8 cellular contexts compared by ENCODE assay signal in genomic region chr5:129094087-129094923, GRCh38. TPM values are rescaled to one million over a fixed set of nuclear protein-coding genes. Genes with fewer than 3 reads are reported as not detected.
A peak's percentile ranks its signal among the peaks of the same experiment; 100 is the strongest.
DNase-seq lines count a peak whose midpoint lies in the region; ATAC-seq and FAIRE-seq lines count a peak whose summit lies in the region.

Gene ISOC1 (plus strand): TSS chr5:129094749. CDS start chr5:129094767, 18 bp downstream.

- H3K27me3 Mint-ChIP-seq in effector memory CD8-positive, alpha-beta T cell, result peaks cover 1 to 12% of the 10 kb centered on the region in 2 donors

- peak within 1 kb of the TSS; percentile 82 to 86 for H3K4me3 Mint-ChIP-seq in effector memory CD8-positive, alpha-beta T cell

- H3K27ac ChIP-seq in mesendoderm (ENCODE audit: low read depth, low read length), result no peak within 1 kb of the TSS

- H3K18ac ChIP-seq in mesendoderm (ENCODE audit: low read length), result peak within 1 kb of the TSS; percentile 24

- H4K8ac ChIP-seq in mesendoderm (ENCODE audit: low read depth, low read length), result no peak within 1 kb of the TSS

- peak; percentile 88 for ATAC-seq in GM21381 (IDR thresholded peaks at IDR 0.05; ENCODE audit: unreplicated experiment)
- ATAC-seq in effector memory CD8-positive, alpha-beta T cell (replicated peaks), result peak; percentile 87

- no peak within 1 kb of the TSS for H4K5ac ChIP-seq in mesendoderm (ENCODE audit: low read length)

- no peak within 1 kb of the TSS for H3K4ac ChIP-seq in mesendoderm (ENCODE audit: low read depth, low read length)

- no peaks in the 10 kb centered on the region for H3K9me3 Mint-ChIP-seq in effector memory CD8-positive, alpha-beta T cell

- H2BK120ac ChIP-seq in mesendoderm (ENCODE audit: low read depth, low read length), result no peak within 1 kb of the TSS

- no peak within 1 kb of the TSS for H2AK5ac ChIP-seq in mesendoderm (ENCODE audit: low read length)

- peaks cover 15 to 33% of the 10 kb centered on the region in 2 donors for H3K4me1 Mint-ChIP-seq in effector memory CD8-positive, alpha-beta T cell (ENCODE audit: low read depth in 2 of 2)

- DNase-seq in Caki2 (ENCODE audit: low read depth) (peak; percentile 91), HTR-8/SVneo (ENCODE audit: insufficient read length, low spot score) (peak; percentile 76), NOMO-1 (lab: John Stamatoyannopoulos, UW; ENCODE audit: unreplicated experiment in 2 of 2) (peak; percentile 82 to 93), mesendoderm (peak; percentile 94)
- peak; percentile 81 to 84 for DNase-seq in activated CD8-positive, alpha-beta memory T cell treated with anti-CD3 and anti-CD28 coated beads for 4 hours (ENCODE audit: low read depth in 2 of 2)
- DNase-seq in effector memory CD8-positive, alpha-beta T cell, result peak; percentile 88 to 92 (median 89)
- peak; percentile 91 for DNase-seq in stimulated activated CD8-positive, alpha-beta memory T cell treated with anti-CD3 and anti-CD28 coated beads, Interleukin-12 subunit alpha, Interleukin-12 subunit beta, amount 100 ng/mL, for 4 hours (ENCODE audit: low read depth)

- no peaks in the 10 kb centered on the region for H3K27me3 ChIP-seq in mesendoderm (ENCODE audit: insufficient read depth, low read length, poor library complexity)

- no peaks in the 10 kb centered on the region for H3K36me3 ChIP-seq in mesendoderm (ENCODE audit: control insufficient read depth, insufficient read depth, low read length)

- peak within 1 kb of the TSS; percentile 33 to 79 for H3K27ac Mint-ChIP-seq in effector memory CD8-positive, alpha-beta T cell

- H3K23ac ChIP-seq in mesendoderm (ENCODE audit: low read length), result peak within 1 kb of the TSS; percentile 54

- H2BK15ac ChIP-seq in mesendoderm (replicated peaks; ENCODE audit: low read depth), result no peak within 1 kb of the TSS

- peaks cover 10% of the 10 kb centered on the region for H3K4me1 ChIP-seq in mesendoderm (ENCODE audit: control insufficient read depth, low read depth, low read length)

- peaks cover 9% of the 10 kb centered on the region for H3K79me1 ChIP-seq in mesendoderm (ENCODE audit: low read length)

- H3K79me2 ChIP-seq in mesendoderm (ENCODE audit: control insufficient read depth, insufficient read depth, low read length), result peaks cover 7% of the 10 kb centered on the region

- peak within 1 kb of the TSS; percentile 75 for H3K4me2 ChIP-seq in mesendoderm (ENCODE audit: low read length)

- WGBS in mesendoderm (ENCODE audit: extremely low coverage, insufficient coverage, low lambda C conversion rate), result no CpG with 5 or more reads among the region's 87 CpGs

- in situ Hi-C loops in Caki2 (cut with HindIII; ENCODE audit: low pct_unique_long_range_greater_than_20kb, low sequenced_read_pairs), result no loop called here

- peak; percentile 91 for FAIRE-seq in HTR-8/SVneo (lab: Jason Lieb, UNC)

- peak within 1 kb of the TSS; percentile 80 for H3K9ac ChIP-seq in mesendoderm (ENCODE audit: low read length)

- H3K56ac ChIP-seq in mesendoderm (ENCODE audit: low read length), result peak within 1 kb of the TSS; percentile 94

- H3K4me3 ChIP-seq in mesendoderm (ENCODE audit: low read length), result peak within 1 kb of the TSS; percentile 68

- H3K36me3 Mint-ChIP-seq in effector memory CD8-positive, alpha-beta T cell (ENCODE audit: insufficient read depth), result peaks cover 4% of the 10 kb centered on the region

- H2BK5ac ChIP-seq in mesendoderm (ENCODE audit: low read length), result no peak within 1 kb of the TSS

RNA-seq across cellular contexts. Expression of gene ISOC1, which starts in this region (rescaled TPM):
- 22.2 and 32.0 TPM in 2 replicates for total RNA-seq in Caki2 (2014; rRNA removed; shearing (Covaris generic); ENCODE audit: low replicate concordance)
- 40.6 TPM for polyA plus RNA-seq in mesendoderm (2013, experiment 1 of 2)
- 45.1 TPM for polyA plus RNA-seq in mesendoderm (2013, experiment 2 of 2)
